ENCODE assay signal across 2 cellular contexts in the genomic region with DNA sequence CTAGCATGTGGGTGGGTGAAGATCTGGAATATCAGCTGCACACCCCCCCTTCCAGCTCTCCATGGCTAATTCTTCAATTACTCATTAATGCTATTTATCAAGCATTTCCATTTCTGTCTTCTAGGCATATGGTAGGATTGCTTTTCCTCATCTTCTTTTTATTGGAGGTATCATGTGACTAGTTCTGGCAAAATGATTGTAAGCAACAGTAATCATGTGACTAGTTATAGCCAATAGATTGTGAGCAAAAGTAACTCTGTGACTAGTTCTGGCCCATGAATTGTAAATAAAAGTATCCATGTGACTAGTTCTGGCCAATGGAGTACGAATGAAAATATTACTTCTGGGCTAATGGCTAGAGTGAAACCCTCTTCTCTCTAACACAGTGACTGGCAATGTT.
TF ChIP-seq lines count a peak whose summit lies in the region.

No MANE protein-coding gene starts in this region.

TF ChIP-seq in A549, 52 proteins besides CTCF, POLR2A, EP300 and RAD21 (continued from another document):
- TF ChIP-seq, protein P1, sequence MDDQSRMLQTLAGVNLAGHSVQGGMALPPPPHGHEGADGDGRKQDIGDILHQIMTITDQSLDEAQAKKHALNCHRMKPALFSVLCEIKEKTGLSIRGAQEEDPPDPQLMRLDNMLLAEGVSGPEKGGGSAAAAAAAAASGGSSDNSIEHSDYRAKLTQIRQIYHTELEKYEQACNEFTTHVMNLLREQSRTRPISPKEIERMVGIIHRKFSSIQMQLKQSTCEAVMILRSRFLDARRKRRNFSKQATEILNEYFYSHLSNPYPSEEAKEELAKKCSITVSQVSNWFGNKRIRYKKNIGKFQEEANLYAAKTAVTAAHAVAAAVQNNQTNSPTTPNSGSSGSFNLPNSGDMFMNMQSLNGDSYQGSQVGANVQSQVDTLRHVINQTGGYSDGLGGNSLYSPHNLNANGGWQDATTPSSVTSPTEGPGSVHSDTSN (IDR thresholded peaks at IDR 0.05), result no peak
- TF ChIP-seq RNF2 (IDR thresholded peaks at IDR 0.05; ENCODE audit: borderline replicate concordance, low read depth), result no peak
- TF ChIP-seq, protein P2, sequence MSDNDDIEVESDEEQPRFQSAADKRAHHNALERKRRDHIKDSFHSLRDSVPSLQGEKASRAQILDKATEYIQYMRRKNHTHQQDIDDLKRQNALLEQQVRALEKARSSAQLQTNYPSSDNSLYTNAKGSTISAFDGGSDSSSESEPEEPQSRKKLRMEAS (IDR thresholded peaks at IDR 0.05), result no peak
- no peak for TF ChIP-seq SREBF2 (IDR thresholded peaks at IDR 0.05)
TF ChIP-seq in A549: peak in this region for 1.

TF ChIP-seq in GM12878, 131 proteins besides CTCF, POLR2A, EP300 and RAD21 (continued from another document):
- TF ChIP-seq, protein P3, sequence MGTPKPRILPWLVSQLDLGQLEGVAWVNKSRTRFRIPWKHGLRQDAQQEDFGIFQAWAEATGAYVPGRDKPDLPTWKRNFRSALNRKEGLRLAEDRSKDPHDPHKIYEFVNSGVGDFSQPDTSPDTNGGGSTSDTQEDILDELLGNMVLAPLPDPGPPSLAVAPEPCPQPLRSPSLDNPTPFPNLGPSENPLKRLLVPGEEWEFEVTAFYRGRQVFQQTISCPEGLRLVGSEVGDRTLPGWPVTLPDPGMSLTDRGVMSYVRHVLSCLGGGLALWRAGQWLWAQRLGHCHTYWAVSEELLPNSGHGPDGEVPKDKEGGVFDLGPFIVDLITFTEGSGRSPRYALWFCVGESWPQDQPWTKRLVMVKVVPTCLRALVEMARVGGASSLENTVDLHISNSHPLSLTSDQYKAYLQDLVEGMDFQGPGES (IDR thresholded peaks at IDR 0.05), result no peak
